ENCODE assay signal across 22 cellular contexts in the genomic region with DNA sequence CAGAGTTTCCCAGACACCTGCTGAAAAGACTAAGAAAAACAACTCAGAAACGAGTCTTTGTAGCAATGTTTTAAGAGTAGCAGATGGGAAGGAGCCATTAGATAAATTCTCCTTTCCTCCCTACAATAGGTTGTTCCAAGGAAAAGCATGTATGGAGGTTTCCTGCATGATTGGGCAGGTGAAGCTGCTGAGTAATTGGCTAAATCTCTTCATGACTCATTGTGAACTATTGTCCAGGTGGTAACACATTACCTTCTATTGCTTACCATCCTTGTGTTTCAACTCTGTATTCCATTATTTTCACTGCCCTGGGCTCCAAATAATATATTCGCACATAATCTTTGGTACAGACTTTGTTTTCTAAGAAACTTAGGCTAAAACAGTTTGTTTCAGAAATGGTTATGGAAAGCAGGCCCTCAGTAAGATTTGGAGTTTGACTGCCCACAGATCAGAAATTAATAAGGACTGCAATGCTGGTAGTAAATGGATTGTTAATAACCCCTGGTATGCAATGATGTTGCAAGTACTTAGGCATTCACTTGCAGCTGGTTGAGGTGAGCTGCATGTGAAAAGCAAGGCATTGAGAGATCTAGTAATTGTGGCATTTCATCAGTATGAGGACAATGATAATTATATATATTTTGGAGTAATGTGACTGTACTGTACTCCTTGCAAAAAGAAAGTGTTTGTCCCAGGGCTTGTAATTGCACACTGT.
"Had no signal": no experiment of that assay in that cellular context is flagged by ENCODE, and none has a peak within 500 bp of the region (broad histone marks: within the 10 kb centered on the region; RNA-seq: fewer than 3 reads in every experiment).

No MANE protein-coding gene starts in this region.

- H3K27ac Mint-ChIP-seq: activated B cell treated with CpG ODN at 0.5 μM for 24 hours; activated CD8-positive, alpha-beta T cell treated with anti-CD3 and anti-CD28 coated beads, Interleukin-2, amount 10 ng/mL, durations not matched to agents 7 days and 5 days; activated naive CD4-positive, alpha-beta T cell treated with anti-CD3 and anti-CD28 coated beads, Interleukin-2, amount 50 U/mL, for 24 hours; natural killer cell treated with Interleukin-12 subunit alpha and Interleukin-12 subunit beta and Interleukin-15 and Interleukin-18, amount 100 ng/mL, for 72 hours had no signal

- H3K36me3 ChIP-seq: adrenal gland, gastroesophageal sphincter, heart right ventricle, left ventricle myocardium inferior, upper lobe of left lung had no signal

- ATAC-seq: activated CD8-positive, alpha-beta T cell treated with anti-CD3 and anti-CD28 coated beads, Interleukin-2, amount 10 ng/mL, durations not matched to agents 7 days and 5 days; body of pancreas; gastroesophageal sphincter; heart right ventricle; natural killer cell treated with Interleukin-12 subunit alpha and Interleukin-12 subunit beta and Interleukin-15 and Interleukin-18, amount 100 ng/mL, for 72 hours; right cardiac atrium had no signal

- H3K4me1 Mint-ChIP-seq: activated B cell treated with CpG ODN at 0.5 μM for 24 hours; activated naive CD4-positive, alpha-beta T cell treated with anti-CD3 and anti-CD28 coated beads, Interleukin-2, amount 50 U/mL, for 24 hours; central memory CD8-positive, alpha-beta T cell had no signal

- DNase-seq: activated B cell treated with CpG ODN at 0.5 μM for 24 hours; activated CD4-positive, alpha-beta T cell treated with anti-CD3 and anti-CD28 coated beads for 48 hours; activated CD8-positive, alpha-beta memory T cell treated with anti-CD3 and anti-CD28 coated beads, Interleukin-2, amount 50 U/mL, for 4 hours; activated CD8-positive, alpha-beta T cell treated with anti-CD3 and anti-CD28 coated beads, Interleukin-2, amount 10 ng/mL, durations not matched to agents 7 days and 5 days; activated effector memory CD4-positive, alpha-beta T cell treated with anti-CD3 and anti-CD28 coated beads, Interleukin-2, amount 50 U/mL, for 16 hours; activated T-cell treated with anti-CD3 and anti-CD28 coated beads, Interleukin-2, amount 50 U/mL, for 48 hours; adrenal gland; body of pancreas; cortex of kidney; effector CD8-positive, alpha-beta T cell; heart right ventricle; left ventricle myocardium inferior; posterior cingulate gyrus; right cardiac atrium; small intestine; stimulated activated CD4-positive, alpha-beta T cell treated with anti-CD3 and anti-CD28 coated beads, Interleukin-4, amount 100 ng/mL, for 24 hours; stimulated activated naive CD4-positive, alpha-beta T cell treated with Interleukin-2 at 50 U/mL for 16 hours; upper lobe of left lung had no signal

- H3K9me3 Mint-ChIP-seq: activated B cell treated with CpG ODN at 0.5 μM for 24 hours; activated naive CD4-positive, alpha-beta T cell treated with anti-CD3 and anti-CD28 coated beads, Interleukin-2, amount 50 U/mL, for 24 hours; central memory CD8-positive, alpha-beta T cell; natural killer cell treated with Interleukin-12 subunit alpha and Interleukin-12 subunit beta and Interleukin-15 and Interleukin-18, amount 100 ng/mL, for 72 hours had no signal

- H3K4me3 Mint-ChIP-seq: activated B cell treated with CpG ODN at 0.5 μM for 24 hours; activated CD8-positive, alpha-beta T cell treated with anti-CD3 and anti-CD28 coated beads, Interleukin-2, amount 10 ng/mL, durations not matched to agents 7 days and 5 days; activated naive CD4-positive, alpha-beta T cell treated with anti-CD3 and anti-CD28 coated beads, Interleukin-2, amount 50 U/mL, for 24 hours; central memory CD8-positive, alpha-beta T cell; natural killer cell treated with Interleukin-12 subunit alpha and Interleukin-12 subunit beta and Interleukin-15 and Interleukin-18, amount 100 ng/mL, for 72 hours had no signal

- H3K27me3 ChIP-seq: adrenal gland, body of pancreas, gastroesophageal sphincter, heart right ventricle, upper lobe of left lung had no signal

- H3K27me3 Mint-ChIP-seq: activated B cell treated with CpG ODN at 0.5 μM for 24 hours had no signal

- H3K36me3 Mint-ChIP-seq: activated naive CD4-positive, alpha-beta T cell treated with anti-CD3 and anti-CD28 coated beads, Interleukin-2, amount 50 U/mL, for 24 hours; natural killer cell treated with Interleukin-12 subunit alpha and Interleukin-12 subunit beta and Interleukin-15 and Interleukin-18, amount 100 ng/mL, for 72 hours had no signal

- H3K4me3 ChIP-seq: adrenal gland, body of pancreas, gastroesophageal sphincter, heart right ventricle, left ventricle myocardium inferior, upper lobe of left lung had no signal
